In the genomic region with DNA sequence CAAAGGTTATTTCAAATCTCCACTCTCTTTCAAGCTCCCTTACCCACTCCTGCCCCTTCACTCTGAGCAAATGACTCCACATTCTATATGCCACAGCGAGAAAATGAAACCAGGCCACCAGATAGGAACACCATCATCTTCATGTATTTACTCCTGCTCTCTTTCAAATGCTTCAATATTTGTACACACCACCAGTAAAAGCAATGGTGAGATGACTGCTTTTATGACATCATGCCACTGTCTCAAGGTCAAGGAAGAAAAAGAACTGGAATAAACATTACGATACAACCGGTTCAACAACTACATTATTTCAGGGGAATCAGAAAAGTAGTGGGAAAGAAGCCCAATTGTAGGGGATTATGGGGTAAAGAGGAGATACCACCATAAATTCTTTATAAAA, we compare ENCODE assay signal across 22 cellular contexts.
"Had no signal": no experiment of that assay in that cellular context is flagged by ENCODE, and none has a peak within 500 bp of the region (broad histone marks: within the 10 kb centered on the region; RNA-seq: fewer than 3 reads in every experiment).

No MANE protein-coding gene starts in this region.

- H3K4me3 ChIP-seq: ascending aorta, esophagus muscularis mucosa, hepatocyte, transverse colon, uterus had no signal

- H3K36me3 ChIP-seq: neutrophil, uterus had no signal

- H3K79me2 ChIP-seq: hepatocyte had no signal

- H3K27ac Mint-ChIP-seq: activated naive CD4-positive, alpha-beta T cell treated with anti-CD3 and anti-CD28 coated beads, Interleukin-2, amount 50 U/mL, for 24 hours; natural killer cell treated with Interleukin-12 subunit alpha and Interleukin-12 subunit beta and Interleukin-15 and Interleukin-18, amount 100 ng/mL, for 72 hours; stimulated activated effector memory CD8-positive, alpha-beta T cell treated with anti-CD3 and anti-CD28 coated beads, Interleukin-12 subunit alpha, Interleukin-12 subunit beta, amount 100 ng/mL, for 72 hours had no signal

- H3K27me3 ChIP-seq: ascending aorta, brain microvascular endothelial cell, esophagus muscularis mucosa, hepatocyte, neutrophil, transverse colon, uterus had no signal

- H3K27ac ChIP-seq: ascending aorta, esophagus muscularis mucosa, hepatocyte, neutrophil, transverse colon had no signal

- H3K27me3 Mint-ChIP-seq: activated naive CD4-positive, alpha-beta T cell treated with anti-CD3 and anti-CD28 coated beads, Interleukin-2, amount 50 U/mL, for 24 hours; natural killer cell treated with Interleukin-12 subunit alpha and Interleukin-12 subunit beta and Interleukin-15 and Interleukin-18, amount 100 ng/mL, for 72 hours had no signal

- H3K4me3 Mint-ChIP-seq: activated naive CD4-positive, alpha-beta T cell treated with anti-CD3 and anti-CD28 coated beads, Interleukin-2, amount 50 U/mL, for 24 hours; natural killer cell treated with Interleukin-12 subunit alpha and Interleukin-12 subunit beta and Interleukin-15 and Interleukin-18, amount 100 ng/mL, for 72 hours; stimulated activated effector memory CD8-positive, alpha-beta T cell treated with anti-CD3 and anti-CD28 coated beads, Interleukin-12 subunit alpha, Interleukin-12 subunit beta, amount 100 ng/mL, for 72 hours had no signal

- ATAC-seq: natural killer cell treated with Interleukin-12 subunit alpha and Interleukin-12 subunit beta and Interleukin-15 and Interleukin-18, amount 100 ng/mL, for 72 hours; sciatic nerve; stimulated activated effector memory CD8-positive, alpha-beta T cell treated with anti-CD3 and anti-CD28 coated beads, Interleukin-12 subunit alpha, Interleukin-12 subunit beta, amount 100 ng/mL, for 72 hours had no signal

- H3K36me3 Mint-ChIP-seq: natural killer cell treated with Interleukin-12 subunit alpha and Interleukin-12 subunit beta and Interleukin-15 and Interleukin-18, amount 100 ng/mL, for 72 hours had no signal

- H3K4me1 Mint-ChIP-seq: activated naive CD4-positive, alpha-beta T cell treated with anti-CD3 and anti-CD28 coated beads, Interleukin-2, amount 50 U/mL, for 24 hours; stimulated activated effector memory CD8-positive, alpha-beta T cell treated with anti-CD3 and anti-CD28 coated beads, Interleukin-12 subunit alpha, Interleukin-12 subunit beta, amount 100 ng/mL, for 72 hours had no signal

- H3K4me2 ChIP-seq: hepatocyte had no signal

- DNase-seq: activated CD4-positive, alpha-beta T cell treated with anti-CD3 and anti-CD28 coated beads for 4 hours; activated CD4-positive, alpha-beta T cell treated with anti-CD3 and anti-CD28 coated beads, Interleukin-2, amount 50 U/mL, for 48 hours; activated CD4-positive, CD25-positive, alpha-beta regulatory T cell; activated gamma-delta T cell treated with Interleukin-2 at 50 U/mL for 16 hours; brain microvascular endothelial cell; central memory CD4-positive, alpha-beta T cell; dermis blood vessel endothelial cell; effector CD8-positive, alpha-beta T cell; glutamatergic neuron; small intestine; stimulated activated CD4-positive, alpha-beta T cell treated with anti-CD3 and anti-CD28 coated beads, Interleukin-2, amount 100 ng/mL, for 24 hours; T-helper 9 cell; transverse colon; uterus had no signal

- H3K9me3 Mint-ChIP-seq: activated naive CD4-positive, alpha-beta T cell treated with anti-CD3 and anti-CD28 coated beads, Interleukin-2, amount 50 U/mL, for 24 hours; natural killer cell treated with Interleukin-12 subunit alpha and Interleukin-12 subunit beta and Interleukin-15 and Interleukin-18, amount 100 ng/mL, for 72 hours; stimulated activated effector memory CD8-positive, alpha-beta T cell treated with anti-CD3 and anti-CD28 coated beads, Interleukin-12 subunit alpha, Interleukin-12 subunit beta, amount 100 ng/mL, for 72 hours had no signal

- H2AFZ ChIP-seq: hepatocyte had no signal
